ENCODE assay signal across 9 cellular contexts in genomic region chr22:34105461-34106062, GRCh38.
DNase-seq lines count a peak whose midpoint lies in the region; ATAC-seq, FAIRE-seq and TF ChIP-seq lines count a peak whose summit lies in the region.
"Had no signal": no experiment of that assay in that cellular context is flagged by ENCODE, and none has a peak within 500 bp of the region (broad histone marks: within the 10 kb centered on the region; RNA-seq: fewer than 3 reads in every experiment).

No MANE protein-coding gene starts in this region.

- no peak overlapping the region for H2BK120ac ChIP-seq in H9 (ENCODE audit: low read depth, low read length, poor library complexity, severe bottlenecking)

- no peak overlapping the region for H2AK5ac ChIP-seq in H9 (ENCODE audit: insufficient read length, low read length)

- no peaks in the 10 kb centered on the region; a peak in 1 of 5 replicates for H3K9me3 Mint-ChIP-seq in H9

- H3K36me3 ChIP-seq in BE2C, result no peaks in the 10 kb centered on the region

- no peak overlapping the region for H2BK12ac ChIP-seq in H9 (ENCODE audit: insufficient read length, low read depth, low read length)

- peaks cover 41% of the 10 kb centered on the region for H3K27me3 Mint-ChIP-seq in H9 (ENCODE audit: low read depth)

- H3K23ac ChIP-seq in H9 (ENCODE audit: insufficient read length, low read depth, low read length), result no peak overlapping the region

- TF ChIP-seq CTCF in BE2C (IDR thresholded peaks at IDR 0.05; ENCODE audit: low read depth, low read length) (peak; percentile 34; the same call in 1 of the 2 replicates), H9 (conservative IDR thresholded peaks at IDR 0.05) (peak; percentile 84)

- no peaks in the 10 kb centered on the region; the same call in 1 of the 2 replicates for H3K79me2 ChIP-seq in H9 (ENCODE audit: insufficient read depth, low read length)

- peak overlapping the region; percentile 30 for H3K4me2 ChIP-seq in H9 (ENCODE audit: insufficient read depth, insufficient read length, low read length)

- H3K4me3 Mint-ChIP-seq in H9, result peak overlapping the region; percentile 9 to 22; a peak in 3 of 5 replicates

- H3K27ac Mint-ChIP-seq in H9, result no peak overlapping the region

- H4K5ac ChIP-seq in H9 (ENCODE audit: insufficient read length, low read depth, low read length), result no peak overlapping the region

- no peak overlapping the region for H3K9ac ChIP-seq in H9 (ENCODE audit: extremely low read depth, insufficient read length, low read length)

- no peaks in the 10 kb centered on the region for H3K27me3 ChIP-seq in BE2C
- no peaks in the 10 kb centered on the region for H3K27me3 ChIP-seq in H9 (ENCODE audit: insufficient read depth, low read length)

- H2BK20ac ChIP-seq in H9 (ENCODE audit: low read depth, low read length, poor library complexity, severe bottlenecking), result no peak overlapping the region

- H3K27ac ChIP-seq in H9 (ENCODE audit: insufficient read length, low read depth, low read length), result no peak overlapping the region

- H3K36me3 Mint-ChIP-seq in H9 (ENCODE audit: insufficient read depth in 1 of 3, low read depth in 3 of 3), result no peaks in the 10 kb centered on the region

- H2BK5ac ChIP-seq in H9 (ENCODE audit: insufficient read length, low read length), result no peak overlapping the region

- FAIRE-seq in RCC 7860 (lab: Jason Lieb, UNC), result no peak

- H3K4ac ChIP-seq in H9 (ENCODE audit: low read depth, low read length), result no peak overlapping the region

- no peak overlapping the region for H2AFZ ChIP-seq in H9 (ENCODE audit: low read length)

- no peak overlapping the region for H2BK15ac ChIP-seq in H9 (ENCODE audit: low read depth, low read length)

- no peaks in the 10 kb centered on the region for H3K4me1 ChIP-seq in BE2C
- no peaks in the 10 kb centered on the region for H3K4me1 ChIP-seq in H9 (ENCODE audit: insufficient read depth, low read length)

- no peak overlapping the region for H3K56ac ChIP-seq in H9 (ENCODE audit: insufficient read length, low read depth, low read length)

- no peak overlapping the region for H4K8ac ChIP-seq in H9 (replicated peaks; ENCODE audit: insufficient read length, low read depth, low read length)

- no peaks in the 10 kb centered on the region for H3K79me1 ChIP-seq in H9 (ENCODE audit: insufficient read depth, low read depth, low read length, poor library complexity, severe bottlenecking)

- H3K4me1 Mint-ChIP-seq in H9, result peaks cover 11% of the 10 kb centered on the region in 2 experiments

- ATAC-seq in HG03457 (IDR thresholded peaks at IDR 0.05; ENCODE audit: unreplicated experiment), result no peak
- no peak for ATAC-seq in GM21737 (IDR thresholded peaks at IDR 0.05; ENCODE audit: unreplicated experiment)
- no peak for ATAC-seq in GM21825 (IDR thresholded peaks at IDR 0.05; ENCODE audit: unreplicated experiment)
- ATAC-seq: HCT116 had no signal

- H3K9me3 ChIP-seq in BE2C, result no peaks in the 10 kb centered on the region; the same call in 1 of the 2 replicates
- H3K9me3 ChIP-seq in H9 (ENCODE audit: control insufficient read depth, low read depth, low read length), result no peaks in the 10 kb centered on the region

- peak; percentile 18 for DNase-seq in BE2C
- DNase-seq in H9, result peak; percentile 85
- peak; percentile 9 for DNase-seq in RCC 7860 (ENCODE audit: low spot score)
- DNase-seq in globus pallidus (ENCODE audit: low spot score), result peak; percentile 45
- DNase-seq in putamen (ENCODE audit: low spot score), result peak; percentile 19

- H3T11ph ChIP-seq in H9 (ENCODE audit: low read length), result no peak overlapping the region

- WGBS in H9 (ENCODE audit: extremely low coverage, insufficient read length, low lambda C conversion rate), result no CpG with 5 or more reads among the region's 10 CpGs

- H3K23me2 ChIP-seq in H9 (ENCODE audit: insufficient read length, low read depth, low read length, poor library complexity, severe bottlenecking), result no peaks in the 10 kb centered on the region

- H4K20me1 ChIP-seq in H9 (ENCODE audit: control insufficient read depth, insufficient read depth, insufficient read length), result no peaks in the 10 kb centered on the region

- H3K4me3 ChIP-seq in BE2C (ENCODE audit: low read depth, low read length), result no peak overlapping the region

- H3K14ac ChIP-seq in H9 (ENCODE audit: insufficient read depth, low read length), result no peak overlapping the region

- no peak overlapping the region for H3K18ac ChIP-seq in H9 (ENCODE audit: insufficient read length, low read depth, low read length)

- no peak overlapping the region for H4K91ac ChIP-seq in H9 (ENCODE audit: insufficient read length, low read depth, low read length)

Comparison
In these comparisons a context has a peak if more than half of its experiments do, and no peak if none do; other contexts are left out.
1. DNase-seq: peak in every context shown above with its lines; median percentile 85 in H9; 45 in globus pallidus; 19 in putamen; 18 in BE2C; 9 in RCC 7860.